ENCODE assay signal across 11 cellular contexts in the genomic region with DNA sequence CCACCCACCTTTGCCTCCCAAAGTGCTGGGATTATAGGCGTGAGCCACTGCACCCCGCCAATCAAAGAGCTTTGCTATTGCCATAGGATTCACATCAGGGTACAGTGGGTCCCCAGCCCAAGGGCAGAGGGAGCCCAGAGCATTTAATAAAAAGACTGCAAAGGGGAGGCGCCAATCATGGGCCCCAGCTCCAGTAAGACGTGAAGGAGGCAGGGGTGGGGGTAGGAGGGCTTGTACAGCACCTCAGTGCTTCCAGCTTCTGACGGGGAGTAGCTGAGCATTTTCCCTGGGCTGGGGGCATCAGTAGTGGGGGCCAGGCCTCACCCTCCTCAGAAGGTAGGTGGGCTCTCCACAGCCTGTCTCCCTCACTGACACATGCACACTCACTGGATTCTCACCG. TPM values are rescaled to one million over a fixed set of nuclear protein-coding genes. Genes with fewer than 3 reads are reported as not detected.
DNase-seq lines count a peak whose midpoint lies in the region; ATAC-seq and TF ChIP-seq lines count a peak whose summit lies in the region.
"Had no signal": no experiment of that assay in that cellular context is flagged by ENCODE, and none has a peak within 500 bp of the region (broad histone marks: within the 10 kb centered on the region; RNA-seq: fewer than 3 reads in every experiment).

No MANE protein-coding gene starts in this region.

- no peak for ATAC-seq in activated CD8-positive, alpha-beta T cell treated with anti-CD3 and anti-CD28 coated beads for 36 hours
- no peak for ATAC-seq in naive B cell (ENCODE audit: low read depth in 2 of 2)
- no peak for ATAC-seq in GM18861 (IDR thresholded peaks at IDR 0.05; ENCODE audit: unreplicated experiment)
- no peak for ATAC-seq in HG03432 (IDR thresholded peaks at IDR 0.05; ENCODE audit: unreplicated experiment)

- H3K9me3 Mint-ChIP-seq in CD14-positive monocyte = peaks cover 0 to 3% (median 0%) of the 10 kb centered on the region in 7 donors
- no peaks in the 10 kb centered on the region for H3K9me3 Mint-ChIP-seq in activated CD8-positive, alpha-beta T cell treated with anti-CD3 and anti-CD28 coated beads for 36 hours
- H3K9me3 Mint-ChIP-seq in naive B cell = no peaks in the 10 kb centered on the region

- peak overlapping the region; percentile 72 for H3K4me3 ChIP-seq in GM12864 (ENCODE audit: low read depth, low read length)

- no peak for DNase-seq in CD14-positive monocyte (ENCODE audit: low spot score)
- DNase-seq in GM12864 (ENCODE audit: low read depth) = no peak
- no peak for DNase-seq in activated CD8-positive, alpha-beta T cell treated with anti-CD3 and anti-CD28 coated beads for 36 hours
- no peak for DNase-seq in naive B cell
- no peak for DNase-seq in OCI-M1 (lab: John Stamatoyannopoulos, UW)
- DNase-seq in NCI-H524 treated with DMSO at 0.1 percent for 48 hours (lab: John Stamatoyannopoulos, UW) = no peak
- DNase-seq: hypothalamus; NCI-H1694; stimulated activated CD4-positive, alpha-beta T cell treated with anti-CD3 and anti-CD28 coated beads, Interleukin-4, amount 100 ng/mL, for 1 hour had no signal

- CTCF ChIA-PET in activated CD8-positive, alpha-beta T cell treated with anti-CD3 and anti-CD28 coated beads for 36 hours (lab: Charles Lee) = interaction anchor here (1.8 to 4.3 kb wide), 2 partner anchors 34 to 39 kb away, joined by 10 to 32 read pairs; no protein-coding TSS in a partner anchor

- POLR2A ChIA-PET in activated CD8-positive, alpha-beta T cell treated with anti-CD3 and anti-CD28 coated beads for 36 hours (lab: Charles Lee) = interaction anchor here (0.6 to 1.6 kb wide), 5 partner anchors 8 to 236 kb away, joined by 3 read pairs; partner anchors contain the start of gene YWHAB

- TF ChIP-seq CTCF in CD14-positive monocyte (IDR thresholded peaks at IDR 0.05) (no peak), GM12864 (IDR thresholded peaks at IDR 0.05; ENCODE audit: low read depth, low read length, missing control alignments) (no peak)
- TF ChIP-seq CTCF in activated CD8-positive, alpha-beta T cell treated with anti-CD3 and anti-CD28 coated beads for 36 hours (IDR thresholded peaks at IDR 0.05) = no peak

- H3K27ac Mint-ChIP-seq in CD14-positive monocyte (no peak overlapping the region), naive B cell (peak overlapping the region in 1 of 6 donors; percentile 54)
- H3K27ac Mint-ChIP-seq in activated CD8-positive, alpha-beta T cell treated with anti-CD3 and anti-CD28 coated beads for 36 hours = no peak overlapping the region

- no peaks in the 10 kb centered on the region for H3K36me3 Mint-ChIP-seq in CD14-positive monocyte
- no peaks in the 10 kb centered on the region for H3K36me3 Mint-ChIP-seq in activated CD8-positive, alpha-beta T cell treated with anti-CD3 and anti-CD28 coated beads for 36 hours (ENCODE audit: low read depth)
- no peaks in the 10 kb centered on the region for H3K36me3 Mint-ChIP-seq in naive B cell

- peak overlapping the region; percentile 79 to 86 for H3K4me3 Mint-ChIP-seq in CD14-positive monocyte
- H3K4me3 Mint-ChIP-seq in activated CD8-positive, alpha-beta T cell treated with anti-CD3 and anti-CD28 coated beads for 36 hours = peak overlapping the region; percentile 75
- peak overlapping the region in 6 of 8 donors; percentile 47 to 91 (median 80) for H3K4me3 Mint-ChIP-seq in naive B cell

- intact Hi-C loops in CD14-positive monocyte (cut with micrococcal nuclease) = loop anchor here (5.0 to 10.0 kb wide), 3 partner anchors 33 to 315 kb away; partner anchors contain the start of genes STK4 (in 1 of the 2) and TOMM34 (in 1 of the 2)
- intact Hi-C loops in activated CD8-positive, alpha-beta T cell treated with anti-CD3 and anti-CD28 coated beads for 36 hours (cut with micrococcal nuclease) = no loop called here

- H3K27me3 Mint-ChIP-seq in CD14-positive monocyte (ENCODE audit: low read depth in 3 of 3) = peaks cover 0 to 7% (median 5%) of the 10 kb centered on the region in 3 donors
- no peaks in the 10 kb centered on the region for H3K27me3 Mint-ChIP-seq in activated CD8-positive, alpha-beta T cell treated with anti-CD3 and anti-CD28 coated beads for 36 hours
- no peaks in the 10 kb centered on the region for H3K27me3 Mint-ChIP-seq in naive B cell

- H3K4me1 Mint-ChIP-seq in CD14-positive monocyte (peaks cover 66% of the 10 kb centered on the region), naive B cell (peaks cover 28 to 53% (median 46%) of the 10 kb centered on the region in 3 donors)
- H3K4me1 Mint-ChIP-seq in activated CD8-positive, alpha-beta T cell treated with anti-CD3 and anti-CD28 coated beads for 36 hours (ENCODE audit: low read depth) = peaks cover 45% of the 10 kb centered on the region

RNA-seq across cellular contexts. Expression of gene ADA, which starts 1.5 kb away (rescaled TPM):
- polyA plus RNA-seq in CD14-positive monocyte (10 to 100 TPM; 11.1 to 15.6 TPM), naive B cell (ENCODE audit: low read depth in 6 of 6) (1 to 10 TPM; 1.7 to 7.6 (median 4.6) TPM)
- total RNA-seq in activated CD8-positive, alpha-beta T cell treated with anti-CD3 and anti-CD28 coated beads for 36 hours = 10 to 100 TPM; 32.8 to 36.7 TPM
